In genomic region chr6:158497620-158498019, GRCh38 we compare ENCODE assay signal across 27 cellular contexts.
"Had no signal": no experiment of that assay in that cellular context is flagged by ENCODE, and none has a peak within 500 bp of the region (broad histone marks: within the 10 kb centered on the region; RNA-seq: fewer than 3 reads in every experiment).

No MANE protein-coding gene starts in this region.

- H3K9me3 Mint-ChIP-seq: endodermal cell, memory B cell, natural killer cell had no signal

- ATAC-seq: esophagus mucosa, gastroesophageal sphincter, heart left ventricle, left lobe of liver, natural killer cell, pancreas, sciatic nerve had no signal

- H2AFZ ChIP-seq: hepatocyte had no signal

- H3K27me3 ChIP-seq: dorsolateral prefrontal cortex, gastroesophageal sphincter, heart left ventricle, hepatocyte, neutrophil, pancreas, stomach, thyroid gland, vagina had no signal

- H3K79me2 ChIP-seq: hepatocyte had no signal

- H3K27ac ChIP-seq: epithelial cell of prostate, gastroesophageal sphincter, heart left ventricle, hepatocyte, neutrophil, pancreas, stomach, thyroid gland, vagina had no signal

- H3K27me3 Mint-ChIP-seq: memory B cell had no signal

- H3K4me3 ChIP-seq: dorsolateral prefrontal cortex, gastroesophageal sphincter, heart left ventricle, hepatocyte, lung, pancreas, smooth muscle cell, stomach, thyroid gland, vagina had no signal

- H3K4me1 Mint-ChIP-seq: memory B cell, natural killer cell had no signal

- DNase-seq: dorsolateral prefrontal cortex; effector CD4-positive, alpha-beta T cell; endodermal cell; foreskin fibroblast; heart left ventricle; kidney; natural killer cell; pancreas; stimulated activated CD4-positive, alpha-beta T cell treated with anti-CD3 and anti-CD28 coated beads, Interleukin-12 subunit alpha, Interleukin-12 subunit beta, amount 100 ng/mL, for 4 hours; stimulated activated CD4-positive, alpha-beta T cell treated with anti-CD3 and anti-CD28 coated beads, Interleukin-1b, Interleukin-23, amount 100 ng/mL, for 48 hours; stimulated activated CD4-positive, alpha-beta T cell treated with anti-CD3 and anti-CD28 coated beads, Interleukin-4, amount 100 ng/mL, for 1 hour; stimulated activated CD8-positive, alpha-beta memory T cell treated with anti-CD3 and anti-CD28 coated beads, Interleukin-4, amount 100 ng/mL, for 48 hours; stimulated activated naive CD4-positive, alpha-beta T cell treated with Interleukin-2 at 50 U/mL for 16 hours; stomach; thyroid gland; trophoblast cell had no signal

- H3K4me3 Mint-ChIP-seq: endodermal cell, memory B cell, natural killer cell had no signal

- H3K4me1 ChIP-seq: gastroesophageal sphincter, heart left ventricle, stomach had no signal

- H3K27ac Mint-ChIP-seq: endodermal cell, memory B cell, natural killer cell had no signal

- H3K4me2 ChIP-seq: hepatocyte, smooth muscle cell had no signal

- H3K36me3 ChIP-seq: neutrophil had no signal
